In genomic region chr17:74761419-74761818, GRCh38 we compare ENCODE assay signal across 13 cellular contexts. TPM values are rescaled to one million over a fixed set of nuclear protein-coding genes. Genes with fewer than 3 reads are reported as not detected.
DNase-seq lines count a peak whose midpoint lies in the region; ATAC-seq and TF ChIP-seq lines count a peak whose summit lies in the region.
"Had no signal": no experiment of that assay in that cellular context is flagged by ENCODE, and none has a peak within 500 bp of the region (broad histone marks: within the 10 kb centered on the region; RNA-seq: fewer than 3 reads in every experiment).

No MANE protein-coding gene starts in this region.

- POLR2A ChIA-PET in activated CD4-positive, alpha-beta T cell treated with anti-CD3 and anti-CD28 coated beads for 36 hours (lab: Charles Lee), result interaction anchor here (0.6 kb wide), 1 partner anchor 9 kb away, joined by 3 read pairs; no protein-coding TSS in a partner anchor
- POLR2A ChIA-PET in HEK293T (lab: Yijun Ruan, JAX), result no interaction called here

- CTCF ChIA-PET in activated CD4-positive, alpha-beta T cell treated with anti-CD3 and anti-CD28 coated beads for 36 hours (lab: Charles Lee), result interaction anchor here (1.0 to 8.2 kb wide), 6 partner anchors 9 to 103 kb away, joined by 3 to 82 read pairs (median 8); partner anchors contain the start of gene NHERF1
- CTCF ChIA-PET in HEK293T (lab: Yijun Ruan, JAX), result no interaction called here

- WGBS in prostate gland, result 48% methylated on average over 5 of the region's 5 CpGs

- TF ChIP-seq CTCF in WERI-Rb-1 (IDR thresholded peaks at IDR 0.05; ENCODE audit: low read depth, low read length), result no peak
- no peak for TF ChIP-seq CTCF in prostate gland (IDR thresholded peaks at IDR 0.05)
- TF ChIP-seq CTCF in ascending aorta (IDR thresholded peaks at IDR 0.05), result no peak
- TF ChIP-seq CTCF in GM13977 (IDR thresholded peaks at IDR 0.05; ENCODE audit: extremely low read depth, insufficient read depth, missing control alignments), result no peak

- H3K4me3 ChIP-seq in WERI-Rb-1 (ENCODE audit: low read depth, low read length) (no peak overlapping the region), prostate gland (no peak overlapping the region), ascending aorta (no peak overlapping the region)
- H3K4me3 ChIP-seq: PC-9, skin epidermis, upper lobe of left lung had no signal

- peak overlapping the region; percentile 91 for H3K27ac ChIP-seq in WERI-Rb-1
- peak overlapping the region; percentile 85 for H3K27ac ChIP-seq in epithelial cell of prostate
- peak overlapping the region; percentile 90 to 91 for H3K27ac ChIP-seq in prostate gland
- H3K27ac ChIP-seq in ascending aorta, result peak overlapping the region in 1 of 2 donors; percentile 37

- H3K27me3 ChIP-seq in WERI-Rb-1 (ENCODE audit: insufficient read depth, low read depth, severe bottlenecking), result no peaks in the 10 kb centered on the region
- no peaks in the 10 kb centered on the region for H3K27me3 ChIP-seq in prostate gland (replicated peaks; ENCODE audit: insufficient read depth)
- no peaks in the 10 kb centered on the region for H3K27me3 ChIP-seq in ascending aorta
- H3K27me3 ChIP-seq: upper lobe of left lung had no signal

- no peak for TF ChIP-seq POLR2A in prostate gland (IDR thresholded peaks at IDR 0.05)

- H3K36me3 Mint-ChIP-seq in activated CD4-positive, alpha-beta T cell treated with anti-CD3 and anti-CD28 coated beads for 36 hours (ENCODE audit: low read depth), result peaks cover 13% of the 10 kb centered on the region

- no peaks in the 10 kb centered on the region for H3K27me3 Mint-ChIP-seq in activated CD4-positive, alpha-beta T cell treated with anti-CD3 and anti-CD28 coated beads for 36 hours

- no peak for DNase-seq in activated CD4-positive, alpha-beta T cell treated with anti-CD3 and anti-CD28 coated beads for 36 hours
- no peak for DNase-seq in activated CD4-positive, alpha-beta T cell treated with anti-CD3 and anti-CD28 coated beads, Interleukin-2, amount 50 U/mL, for 1 hour
- DNase-seq in WERI-Rb-1 (no peak), epithelial cell of prostate (ENCODE audit: low read depth, low spot score) (no peak), prostate gland (ENCODE audit: low spot score) (no peak), ascending aorta (ENCODE audit: low spot score in 2 of 2) (no peak), HEK293T (ENCODE audit: extremely low spot score) (no peak), GM13977 (ENCODE audit: low spot score) (no peak)
- DNase-seq: upper lobe of left lung had no signal

- intact Hi-C loops in activated CD4-positive, alpha-beta T cell treated with anti-CD3 and anti-CD28 coated beads for 36 hours (cut with DNase I, micrococcal nuclease), result no loop called here
- intact Hi-C loops in prostate gland (cut with DNase I) (no loop called here), ascending aorta (cut with DNase I) (no loop called here)

- no peak for ATAC-seq in activated CD4-positive, alpha-beta T cell treated with anti-CD3 and anti-CD28 coated beads for 36 hours

- H3K4me3 Mint-ChIP-seq in activated CD4-positive, alpha-beta T cell treated with anti-CD3 and anti-CD28 coated beads for 36 hours, result no peak overlapping the region

- peaks cover 60% of the 10 kb centered on the region for H3K4me1 ChIP-seq in prostate gland (replicated peaks)
- H3K4me1 ChIP-seq in ascending aorta, result peaks cover 8 to 15% of the 10 kb centered on the region in 2 donors

- peaks cover 49% of the 10 kb centered on the region for H3K4me1 Mint-ChIP-seq in activated CD4-positive, alpha-beta T cell treated with anti-CD3 and anti-CD28 coated beads for 36 hours

- in situ Hi-C loops in GM13977 (cut with MboI; ENCODE audit: low pct_unique_long_range_greater_than_20kb, low sequenced_read_pairs, unreplicated experiment), result loop anchor here (25.0 kb wide), 1 partner anchor 426 kb away; the partner anchor contains the start of gene SUMO2

- H3K27ac Mint-ChIP-seq in activated CD4-positive, alpha-beta T cell treated with anti-CD3 and anti-CD28 coated beads for 36 hours, result peak overlapping the region; percentile 3

- H3K36me3 ChIP-seq in WERI-Rb-1 (peaks cover 46% of the 10 kb centered on the region), prostate gland (no peaks in the 10 kb centered on the region), ascending aorta (no peaks in the 10 kb centered on the region)

- H3K9me3 Mint-ChIP-seq in activated CD4-positive, alpha-beta T cell treated with anti-CD3 and anti-CD28 coated beads for 36 hours (ENCODE audit: low read depth), result no peaks in the 10 kb centered on the region

- H3K9me3 ChIP-seq in WERI-Rb-1 (ENCODE audit: severe bottlenecking), result no peaks in the 10 kb centered on the region
- no peaks in the 10 kb centered on the region for H3K9me3 ChIP-seq in prostate gland
- H3K9me3 ChIP-seq in ascending aorta, result no peaks in the 10 kb centered on the region
- H3K9me3 ChIP-seq: upper lobe of left lung had no signal

TF ChIP-seq in HEK293T, 16 proteins besides CTCF, POLR2A, EP300 and RAD21:
- TF ChIP-seq PKNOX1 (IDR thresholded peaks at IDR 0.05), result no peak
- no peak for TF ChIP-seq ARNT (IDR thresholded peaks at IDR 0.05)
- TF ChIP-seq L3MBTL2 (conservative IDR thresholded peaks at IDR 0.05), result no peak
- no peak for TF ChIP-seq SUZ12 (IDR thresholded peaks at IDR 0.05)
- no peak for TF ChIP-seq HDGF (IDR thresholded peaks at IDR 0.05; ENCODE audit: borderline replicate concordance)
- TF ChIP-seq BHLHE40 (IDR thresholded peaks at IDR 0.05; ENCODE audit: borderline replicate concordance), result no peak
- TF ChIP-seq LEF1 (IDR thresholded peaks at IDR 0.05; ENCODE audit: borderline replicate concordance), result no peak
- TF ChIP-seq NFRKB (IDR thresholded peaks at IDR 0.05), result no peak
- TF ChIP-seq ZNF384 (IDR thresholded peaks at IDR 0.05), result no peak
- TF ChIP-seq FOXA1 (IDR thresholded peaks at IDR 0.05), result no peak
- TF ChIP-seq FOXM1 (IDR thresholded peaks at IDR 0.05; ENCODE audit: borderline replicate concordance), result no peak
- TF ChIP-seq ELF4 (IDR thresholded peaks at IDR 0.05), result no peak
- no peak for TF ChIP-seq FOXK2 (IDR thresholded peaks at IDR 0.05)
- TF ChIP-seq TARDBP (IDR thresholded peaks at IDR 0.05), result no peak
- TF ChIP-seq SP1 (IDR thresholded peaks at IDR 0.05), result no peak
- no peak for TF ChIP-seq CTBP1 (IDR thresholded peaks at IDR 0.05; ENCODE audit: borderline replicate concordance)

RNA-seq across cellular contexts. Expression of gene NHERF1, which starts 13.0 kb away (rescaled TPM):
- 100 to 1,000 TPM; 115 to 170 TPM for total RNA-seq in activated CD4-positive, alpha-beta T cell treated with anti-CD3 and anti-CD28 coated beads for 36 hours
- total RNA-seq in prostate gland (100 to 1,000 TPM in 1 of 2 donors, 10 to 100 TPM in 1; 84.1 to 133 TPM), ascending aorta (81.8 TPM)

RNA-seq across cellular contexts. Expression of gene NAT9, which starts 14.7 kb away (rescaled TPM):
- 10 to 100 TPM; 23.7 to 39.6 TPM for total RNA-seq in activated CD4-positive, alpha-beta T cell treated with anti-CD3 and anti-CD28 coated beads for 36 hours
- total RNA-seq in prostate gland, result 10 to 100 TPM; 29.6 to 49.3 TPM
- 13.3 TPM for total RNA-seq in ascending aorta

RNA-seq across cellular contexts. Expression of gene RAB37, which starts 24.4 kb away (rescaled TPM):
- 1 to 10 TPM; 2.7 to 3.5 TPM for total RNA-seq in activated CD4-positive, alpha-beta T cell treated with anti-CD3 and anti-CD28 coated beads for 36 hours
- total RNA-seq in prostate gland (1 to 10 TPM; 1.6 to 2.2 TPM), ascending aorta (0.32 TPM)
- total RNA-seq: epithelial cell of proximal tubule, M059J, PC-9 had no signal

RNA-seq across cellular contexts. Expression of gene CD300LF, which starts 48.7 kb away (rescaled TPM):
- not detected for total RNA-seq in activated CD4-positive, alpha-beta T cell treated with anti-CD3 and anti-CD28 coated beads for 36 hours
- total RNA-seq in prostate gland, result 1 to 10 TPM in 1 of 2 donors, under 1 TPM in 1; 0.59 to 1.2 TPM
- total RNA-seq in ascending aorta, result not detected
- total RNA-seq: epithelial cell of proximal tubule, M059J, PC-9 had no signal
